ENCODE assay signal across 8 cellular contexts in genomic region chr2:85707304-85707703, GRCh38. TPM values are rescaled to one million over a fixed set of nuclear protein-coding genes. Genes with fewer than 3 reads are reported as not detected.
DNase-seq lines count a peak whose midpoint lies in the region; ATAC-seq and FAIRE-seq lines count a peak whose summit lies in the region.

No MANE protein-coding gene starts in this region.

- ATAC-seq in Right ventricle myocardium superior (ENCODE audit: poor library complexity) (peak; percentile 57), HG03354 (IDR thresholded peaks at IDR 0.05; ENCODE audit: poor library complexity, severe bottlenecking, unreplicated experiment) (peak; percentile 75)

- DNase-seq in Right ventricle myocardium superior (no peak), cardiac septum (ENCODE audit: low spot score) (no peak), NCI-H510A treated with DMSO at 0.1 percent for 48 hours (lab: John Stamatoyannopoulos, UW) (peak; percentile 94), myocyte (ENCODE audit: low read depth) (peak; percentile 85), stromal cell of bone marrow (ENCODE audit: low read depth) (peak; percentile 77)
- peak; percentile 73 for DNase-seq in activated CD4-positive, alpha-beta T cell treated with anti-CD3 and anti-CD28 coated beads for 48 hours

- intact Hi-C loops in Right ventricle myocardium superior (cut with DNase I) (loop anchor here (5.0 kb wide), 1 partner anchor 70 kb away; no protein-coding TSS in a partner anchor), cardiac septum (cut with DNase I) (loop anchor here (1.0 to 5.0 kb wide), 2 partner anchors 27 to 60 kb away; no protein-coding TSS in a partner anchor)

- peak; percentile 72 for FAIRE-seq in endometrium (lab: Jason Lieb, UNC)

RNA-seq across cellular contexts. Expression of gene GNLY, which starts 13.1 kb away (rescaled TPM):
- total RNA-seq in Right ventricle myocardium superior (1.7 TPM), cardiac septum (2.3 TPM), myocyte (1.4 TPM in 1 of 2 replicates, not detected in the other)
- polyA plus RNA-seq in myocyte (2012): 0.14 TPM

RNA-seq across cellular contexts. Expression of gene SFTPB, which starts 39.3 kb away (rescaled TPM):
- total RNA-seq in Right ventricle myocardium superior (0.46 TPM), cardiac septum (not detected), myocyte (not detected in 2 replicates)
- 0.08 TPM for polyA plus RNA-seq in myocyte (2012)

RNA-seq across cellular contexts. Expression of gene ATOH8, which starts 46.5 kb away (rescaled TPM):
- total RNA-seq in Right ventricle myocardium superior: 25.8 TPM
- 21.0 TPM for total RNA-seq in cardiac septum
- total RNA-seq in myocyte: 7.2 and 8.3 TPM in 2 replicates
- 3.1 TPM for polyA plus RNA-seq in myocyte (2012)

Comparison
In these comparisons a context has a peak if more than half of its experiments do, and no peak if none do; other contexts are left out.
1. DNase-seq: peak in NCI-H510A treated with DMSO at 0.1 percent for 48 hours (single experiment), activated CD4-positive, alpha-beta T cell treated with anti-CD3 and anti-CD28 coated beads for 48 hours (single experiment), myocyte (single experiment) and stromal cell of bone marrow (single experiment); none in Right ventricle myocardium superior (single experiment) and cardiac septum (single experiment).